Comparison of ENCODE assay signal across 6 cellular contexts in genomic region chr6:107677399-107677798, GRCh38.
"Had no signal": no experiment of that assay in that cellular context is flagged by ENCODE, and none has a peak within 500 bp of the region (broad histone marks: within the 10 kb centered on the region; RNA-seq: fewer than 3 reads in every experiment).

No MANE protein-coding gene starts in this region.

- H3K27ac ChIP-seq: HL-60, KMS-11 had no signal

- H3K9ac ChIP-seq: KMS-11 had no signal

- H3K4me2 ChIP-seq: KMS-11 had no signal

- FAIRE-seq: HTR-8/SVneo had no signal

- DNase-seq: IMR-90, KBM-7, KG1 had no signal
